In the genomic region with DNA sequence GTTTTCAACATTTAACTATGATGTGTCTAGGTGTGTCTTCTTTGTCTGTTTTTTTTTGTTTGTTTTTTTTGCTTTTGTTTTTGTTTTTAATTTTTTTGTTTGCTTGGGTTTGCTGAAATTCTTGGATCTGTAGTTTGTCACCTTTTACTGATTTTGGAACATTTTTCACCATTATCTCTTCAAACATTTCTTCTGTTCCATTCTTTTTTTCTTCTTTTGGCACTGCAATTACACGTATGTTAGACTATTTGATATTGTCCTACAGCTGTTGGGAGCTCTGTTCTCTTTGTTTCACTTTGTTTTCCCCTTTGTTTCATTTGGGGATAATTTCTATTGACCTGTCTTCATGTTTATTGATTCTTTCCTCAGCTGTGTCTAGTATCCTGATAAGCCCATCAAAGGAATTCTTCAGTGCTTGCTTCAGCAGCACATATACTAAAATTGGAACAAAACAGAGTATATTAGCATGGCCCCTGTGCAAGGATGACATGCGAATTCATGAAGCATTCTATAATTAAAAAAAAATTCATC, we compare ENCODE assay signal across 34 cellular contexts.
"Had no signal": no experiment of that assay in that cellular context is flagged by ENCODE, and none has a peak within 500 bp of the region (broad histone marks: within the 10 kb centered on the region; RNA-seq: fewer than 3 reads in every experiment).

No MANE protein-coding gene starts in this region.

- ATAC-seq: activated naive CD4-positive, alpha-beta T cell treated with anti-CD3 and anti-CD28 coated beads, Interleukin-2, amount 50 U/mL, for 72 hours; activated naive CD8-positive, alpha-beta T cell treated with anti-CD3 and anti-CD28 coated beads, Interleukin-2, amount 50 U/mL, for 24 hours; activated T-cell treated with anti-CD3 and anti-CD28 coated beads, Interleukin-2, amount 50 U/mL, for 4 hours; activated T-cell treated with anti-CD3 and anti-CD28 coated beads, Interleukin-2, amount 50 U/mL, for 72 hours; activated T-helper 17 cell treated with anti-CD3 and anti-CD28 coated beads, Interleukin-2, amount 50 U/mL, for 72 hours; body of pancreas had no signal

- H3K4me3 ChIP-seq: adrenal gland, ascending aorta, body of pancreas, breast epithelium, cardiac muscle cell had no signal

- H3K9me3 ChIP-seq: adrenal gland, ascending aorta, body of pancreas, breast epithelium had no signal

- H3K27ac ChIP-seq: adrenal gland, ascending aorta, body of pancreas, brain microvascular endothelial cell, breast epithelium, cardiac muscle cell had no signal

- H3K36me3 ChIP-seq: brain microvascular endothelial cell, breast epithelium, cardiac muscle cell had no signal

- H3K4me1 ChIP-seq: ascending aorta, body of pancreas, breast epithelium had no signal

- FAIRE-seq: astrocyte, bronchial epithelial cell had no signal

- DNase-seq: activated effector memory CD4-positive, alpha-beta T cell treated with anti-CD3 and anti-CD28 coated beads, Interleukin-2, amount 50 U/mL, for 16 hours; activated effector memory CD4-positive, alpha-beta T cell treated with Interleukin-2 at 50 U/mL for 16 hours; activated gamma-delta T cell; activated gamma-delta T cell treated with Interleukin-2 at 50 U/mL for 16 hours; activated naive CD4-positive, alpha-beta T cell; activated naive CD4-positive, alpha-beta T cell treated with anti-CD3 and anti-CD28 coated beads for 36 hours; activated naive CD4-positive, alpha-beta T cell treated with anti-CD3 and anti-CD28 coated beads, Interleukin-2, amount 10 ng/mL, durations not matched to agents 7 days and 5 days; activated naive CD4-positive, alpha-beta T cell treated with anti-CD3 and anti-CD28 coated beads, Interleukin-2, amount 50 U/mL, for 16 hours; activated naive CD4-positive, alpha-beta T cell treated with Interleukin-2 at 50 U/mL for 16 hours; activated naive CD8-positive, alpha-beta T cell treated with anti-CD3 and anti-CD28 coated beads for 36 hours; activated naive CD8-positive, alpha-beta T cell treated with anti-CD3 and anti-CD28 coated beads, Interleukin-2, amount 10 ng/mL, durations not matched to agents 7 days and 5 days; activated naive CD8-positive, alpha-beta T cell treated with anti-CD3 and anti-CD28 coated beads, Interleukin-2, amount 50 U/mL, for 24 hours; activated T-cell treated with anti-CD3 and anti-CD28 coated beads, Interleukin-2, amount 50 U/mL, for 1 hour; activated T-cell treated with anti-CD3 and anti-CD28 coated beads, Interleukin-2, amount 50 U/mL, for 24 hours; activated T-cell treated with anti-CD3 and anti-CD28 coated beads, Interleukin-2, amount 50 U/mL, for 4 hours; activated T-cell treated with anti-CD3 and anti-CD28 coated beads, Interleukin-2, amount 50 U/mL, for 48 hours; activated T-cell treated with anti-CD3 and anti-CD28 coated beads, Interleukin-2, amount 50 U/mL, for 72 hours; amniotic stem cell; amygdala; anterior cingulate cortex; aorta; body of pancreas; brain microvascular endothelial cell; caudate nucleus; central memory CD4-positive, alpha-beta T cell; cerebellar nuclear complex had no signal

- H3K27me3 ChIP-seq: adrenal gland, ascending aorta, body of pancreas, brain microvascular endothelial cell, breast epithelium, cardiac muscle cell had no signal
